8 cellular contexts compared by ENCODE assay signal in genomic region chr12:51951199-51951842, GRCh38. TPM values are rescaled to one million over a fixed set of nuclear protein-coding genes. Genes with fewer than 3 reads are reported as not detected.
DNase-seq lines count a peak whose midpoint lies in the region; ATAC-seq and TF ChIP-seq lines count a peak whose summit lies in the region.

ACVR1B (plus strand) TSS chr12:51951699; CDS start chr12:51951744, 45 bp downstream.

- H3K4me3 ChIP-seq in Karpas-422 (ENCODE audit: low read length) = peak within 1 kb of the TSS; percentile 83
- peak within 1 kb of the TSS; percentile 78 to 96 (median 93) for H3K4me3 ChIP-seq in Peyer's patch
- H3K4me3 ChIP-seq in esophagus squamous epithelium = peak within 1 kb of the TSS; percentile 81 to 99 (median 94)

- H3K27me3 ChIP-seq in Karpas-422 (ENCODE audit: low read length) = no peaks in the 10 kb centered on the region
- no peaks in the 10 kb centered on the region for H3K27me3 ChIP-seq in Peyer's patch
- H3K27me3 ChIP-seq in esophagus squamous epithelium = no peaks in the 10 kb centered on the region

- H3K36me3 ChIP-seq in Karpas-422 (ENCODE audit: insufficient read depth, low read length) (no peaks in the 10 kb centered on the region), Peyer's patch (no peaks in the 10 kb centered on the region), esophagus squamous epithelium (no peaks in the 10 kb centered on the region)

- H3K4me3 Mint-ChIP-seq in activated T-cell treated with anti-CD3 and anti-CD28 coated beads, Interleukin-2, amount 50 U/mL, for 72 hours = peak within 1 kb of the TSS; percentile 89 to 96

- peak within 1 kb of the TSS; percentile 25 for H3K27ac Mint-ChIP-seq in activated T-cell treated with anti-CD3 and anti-CD28 coated beads, Interleukin-2, amount 50 U/mL, for 72 hours

- H2AFZ ChIP-seq in Karpas-422 (ENCODE audit: low read length) = peak within 1 kb of the TSS; percentile 94

- peaks cover 23% of the 10 kb centered on the region for H3K27me3 Mint-ChIP-seq in activated T-cell treated with anti-CD3 and anti-CD28 coated beads, Interleukin-2, amount 50 U/mL, for 72 hours (ENCODE audit: low read depth)

- TF ChIP-seq CTCF in Peyer's patch (IDR thresholded peaks at IDR 0.05) = no peak
- peak in 1 of 6 experiments; percentile 6 for TF ChIP-seq CTCF in esophagus squamous epithelium (IDR thresholded peaks at IDR 0.05)

- H3K4me1 ChIP-seq in Karpas-422 (ENCODE audit: low read length) = peaks cover 19% of the 10 kb centered on the region
- peaks cover 0 to 28% (median 7%) of the 10 kb centered on the region in 4 donors for H3K4me1 ChIP-seq in Peyer's patch
- H3K4me1 ChIP-seq in esophagus squamous epithelium = peaks cover 10 to 48% (median 33%) of the 10 kb centered on the region in 3 donors

- peaks cover 0 to 2% of the 10 kb centered on the region in 2 donors for H3K36me3 Mint-ChIP-seq in activated T-cell treated with anti-CD3 and anti-CD28 coated beads, Interleukin-2, amount 50 U/mL, for 72 hours (ENCODE audit: insufficient read depth in 2 of 2)

- H4K20me1 ChIP-seq in Karpas-422 (ENCODE audit: insufficient read depth, low read depth, low read length) = 0 out of 2 replicates have a peak, but pooled peaks cover 13% of the 10 kb centered on the region

- peak; percentile 36 to 54 for TF ChIP-seq POLR2A in Peyer's patch (IDR thresholded peaks at IDR 0.05)
- TF ChIP-seq POLR2A in esophagus squamous epithelium (IDR thresholded peaks at IDR 0.05) = peak in 2 of 4 donors; percentile 58 to 69

- no peak within 1 kb of the TSS for H3K27ac ChIP-seq in Karpas-422 (ENCODE audit: low read length)
- peak within 1 kb of the TSS; percentile 80 to 92 (median 89) for H3K27ac ChIP-seq in Peyer's patch
- H3K27ac ChIP-seq in esophagus squamous epithelium = peak within 1 kb of the TSS; percentile 89 to 98 (median 96)

- no peaks in the 10 kb centered on the region for H3K9me3 Mint-ChIP-seq in activated T-cell treated with anti-CD3 and anti-CD28 coated beads, Interleukin-2, amount 50 U/mL, for 72 hours

- ATAC-seq in GM21576 (IDR thresholded peaks at IDR 0.05; ENCODE audit: unreplicated experiment) = peak; percentile 84
- ATAC-seq in activated T-cell treated with anti-CD3 and anti-CD28 coated beads, Interleukin-2, amount 50 U/mL, for 72 hours (replicated peaks in 1 of 2) = peak; percentile 97 to 98

- no peaks in the 10 kb centered on the region for H3K79me2 ChIP-seq in Karpas-422 (ENCODE audit: low read length)

- H3K9me2 ChIP-seq in Karpas-422 (replicated peaks; ENCODE audit: insufficient read depth, low read length) = no peaks in the 10 kb centered on the region

- peak; percentile 74 for DNase-seq in COLO829 (ENCODE audit: low spot score)
- DNase-seq in Karpas-422 = peak; percentile 95
- peak; percentile 90 to 97 (median 93) for DNase-seq in Peyer's patch
- peak; percentile 90 to 92 for DNase-seq in activated T-cell treated with anti-CD3 and anti-CD28 coated beads, Interleukin-2, amount 50 U/mL, for 72 hours
- DNase-seq in esophagus squamous epithelium (lab: John Stamatoyannopoulos, UW) = peak; percentile 46
- DNase-seq in myocyte (ENCODE audit: low read depth) = peak; percentile 87
- peak; percentile 76 for DNase-seq in stimulated activated CD8-positive, alpha-beta memory T cell treated with anti-CD3 and anti-CD28 coated beads, Interleukin-7, amount 100 ng/mL, for 24 hours (ENCODE audit: low read depth)

- H3K9me3 ChIP-seq in Karpas-422 (ENCODE audit: low read length) = no peaks in the 10 kb centered on the region
- H3K9me3 ChIP-seq in Peyer's patch = no peaks in the 10 kb centered on the region
- no peaks in the 10 kb centered on the region for H3K9me3 ChIP-seq in esophagus squamous epithelium

- peak within 1 kb of the TSS; percentile 88 for H3K9ac ChIP-seq in Karpas-422 (ENCODE audit: low read length)

- H3K4me2 ChIP-seq in Karpas-422 (ENCODE audit: low read depth, low read length, poor library complexity, severe bottlenecking) = peak within 1 kb of the TSS; percentile 92

- intact Hi-C loops in esophagus squamous epithelium (cut with DNase I) = no loop called here

- WGBS in esophagus squamous epithelium, 2 donors = 0 to 2% methylated on average over 8 to 13 of the region's 86 CpGs

- H3K4me1 Mint-ChIP-seq in activated T-cell treated with anti-CD3 and anti-CD28 coated beads, Interleukin-2, amount 50 U/mL, for 72 hours (ENCODE audit: low read depth) = peaks cover 42% of the 10 kb centered on the region

RNA-seq across cellular contexts. Expression of gene ACVR1B, which starts in this region (rescaled TPM):
- 2.4 and 3.9 TPM in 2 replicates for total RNA-seq in Karpas-422 (2014; rRNA removed; shearing (Covaris generic); ENCODE audit: low replicate concordance)
- total RNA-seq in Peyer's patch (10 to 100 TPM in 3 of 4 donors, 1 to 10 TPM in 1; 9.1 to 71.6 (median 59.2) TPM), esophagus squamous epithelium (10 to 100 TPM; 11.4 to 31.7 (median 16.8) TPM), myocyte (8.1 and 9.6 TPM in 2 replicates)
- 1 to 10 TPM; 7.2 to 8.4 TPM for total RNA-seq in activated T-cell treated with anti-CD3 and anti-CD28 coated beads, Interleukin-2, amount 50 U/mL, for 72 hours
- 14.2 TPM for polyA plus RNA-seq in myocyte (2012)
